ENCODE assay signal across 10 cellular contexts in genomic region chr19:27774827-27775226, GRCh38.
A peak's percentile ranks its signal among the peaks of the same experiment; 100 is the strongest.
DNase-seq lines count a peak whose midpoint lies in the region; ATAC-seq, FAIRE-seq and TF ChIP-seq lines count a peak whose summit lies in the region.
"Had no signal": no experiment of that assay in that cellular context is flagged by ENCODE, and none has a peak within 500 bp of the region (broad histone marks: within the 10 kb centered on the region; RNA-seq: fewer than 3 reads in every experiment).

No MANE protein-coding gene starts in this region.

- FAIRE-seq in D721Med (lab: Jason Lieb, UNC), result no peak

- ATAC-seq in HG03045 (IDR thresholded peaks at IDR 0.05; ENCODE audit: unreplicated experiment) (no peak), GM19395 (IDR thresholded peaks at IDR 0.05; ENCODE audit: unreplicated experiment) (no peak)
- no peak for ATAC-seq in activated CD4-positive, CD25-positive, alpha-beta regulatory T cell treated with anti-CD3 and anti-CD28 coated beads, Interleukin-2, amount 50 U/mL, for 24 hours

- H3K9me3 Mint-ChIP-seq in chondrocyte (ENCODE audit: low read depth), result peaks cover 69% of the 10 kb centered on the region

- no peaks in the 10 kb centered on the region for H3K27me3 Mint-ChIP-seq in chondrocyte (ENCODE audit: low read depth)

- no peak overlapping the region for H3K27ac ChIP-seq in 22Rv1

- peaks cover 81% of the 10 kb centered on the region for H3K36me3 Mint-ChIP-seq in chondrocyte (ENCODE audit: low read depth)

- TF ChIP-seq CTCF in 22Rv1 (IDR thresholded peaks at IDR 0.05) (peak; percentile 62), chondrocyte (IDR thresholded peaks at IDR 0.05) (peak; percentile 33), D721Med (IDR thresholded peaks at IDR 0.05; ENCODE audit: insufficient read depth, missing control alignments) (no peak)

- peaks cover 18% of the 10 kb centered on the region for H3K4me1 Mint-ChIP-seq in chondrocyte (ENCODE audit: low read depth)

- DNase-seq in CMK (ENCODE audit: low read depth), result peak; percentile 72
- DNase-seq in NAMALWA (ENCODE audit: low spot score), result peak; percentile 80
- no peak for DNase-seq in chondrocyte (ENCODE audit: low spot score)
- no peak for DNase-seq in D721Med (ENCODE audit: insufficient read length, low spot score)
- DNase-seq: effector CD4-positive, alpha-beta T cell; T-helper 9 cell had no signal

- no peak overlapping the region for H3K4me3 Mint-ChIP-seq in chondrocyte (ENCODE audit: unreplicated experiment)

- no peak overlapping the region for H3K27ac Mint-ChIP-seq in chondrocyte (ENCODE audit: unreplicated experiment)

Comparison
In these comparisons a context has a peak if more than half of its experiments do, and no peak if none do; other contexts are left out.
1. DNase-seq: peak in CMK (single experiment) and NAMALWA (single experiment); none in chondrocyte (single experiment) and D721Med (single experiment).